In genomic region chr6:124961784-124962611, GRCh38 we compare ENCODE assay signal across 1 cellular context.
TF ChIP-seq lines count a peak whose summit lies in the region.

RNF217 (plus strand) TSS chr6:124962437; CDS start chr6:124962545, 108 bp downstream.

TF ChIP-seq in K562, 482 proteins besides CTCF, POLR2A, EP300 and RAD21 (continued from another document and continues in another):
- TF ChIP-seq SMAD4 (CRISPR knock-in tag; conservative IDR thresholded peaks at IDR 0.05) (peak; percentile 74), SOX6 (IDR thresholded peaks at IDR 0.05) (no peak), NUFIP1 (IDR thresholded peaks at IDR 0.05; ENCODE audit: partially characterized antibody) (no peak), HMBOX1 (IDR thresholded peaks at IDR 0.05) (no peak), ZNF165 (CRISPR knock-in tag; IDR thresholded peaks at IDR 0.05; ENCODE audit: borderline replicate concordance) (no peak), TCF7 (IDR thresholded peaks at IDR 0.05; ENCODE audit: borderline replicate concordance) (no peak), RBM39 (optimal IDR thresholded peaks at IDR 0.05; ENCODE audit: low read depth, low read length) (no peak), MLLT1 (IDR thresholded peaks at IDR 0.05) (peak; percentile 93 to 94), ZNF695 (CRISPR knock-in tag; IDR thresholded peaks at IDR 0.05) (no peak), TBL1XR1 (IDR thresholded peaks at IDR 0.05; ENCODE audit: low read length in 2 of 2) (peak; percentile 23 to 47; a peak in 1 of 4 replicates), GABPA (tag; conservative IDR thresholded peaks at IDR 0.05; ENCODE audit: low read depth) (peak; percentile 60; the same call in 1 of the 2 replicates), ATF6 (CRISPR knock-in tag; IDR thresholded peaks at IDR 0.05) (no peak), KLF1 (tag; IDR thresholded peaks at IDR 0.05) (0 out of 2 replicates have a peak, but pooled peaks have one; percentile 33), DEAF1 (CRISPR knock-in tag; IDR thresholded peaks at IDR 0.05) (no peak), RBM17 (IDR thresholded peaks at IDR 0.05; ENCODE audit: borderline replicate concordance, low read depth, low read length) (no peak), TSC22D4 (tag; IDR thresholded peaks at IDR 0.05) (no peak), CTCFL (IDR thresholded peaks at IDR 0.05; ENCODE audit: borderline replicate concordance, insufficient read depth, low read depth, low read length, poor library complexity, severe bottlenecking) (peak; percentile 58), KDM5B (IDR thresholded peaks at IDR 0.05; ENCODE audit: insufficient replicate concordance, low read depth, low read length) (peak; percentile 46), ZNF584 (CRISPR knock-in tag; IDR thresholded peaks at IDR 0.05; ENCODE audit: low read depth) (0 out of 2 replicates have a peak, but pooled peaks have one; percentile 38), ZNF764 (CRISPR knock-in tag; IDR thresholded peaks at IDR 0.05; ENCODE audit: low read depth) (no peak), ETV5 (CRISPR knock-in tag; IDR thresholded peaks at IDR 0.05; ENCODE audit: low read depth) (peak; percentile 20; the same call in 1 of the 2 replicates), SMAD1 (IDR thresholded peaks at IDR 0.05; ENCODE audit: low read depth, low read length, partially characterized antibody) (no peak), SNRNP70 (optimal IDR thresholded peaks at IDR 0.05; ENCODE audit: low read depth, low read length) (no peak), POLR2H (tag; IDR thresholded peaks at IDR 0.05; ENCODE audit: low read depth) (no peak), STAT5B (CRISPR knock-in tag; IDR thresholded peaks at IDR 0.05) (no peak), AFF1 (IDR thresholded peaks at IDR 0.05; ENCODE audit: low read depth in 1 of 2, partially characterized antibody in 2 of 2) (peak; percentile 48 to 52), ATF2 (CRISPR knock-in tag; IDR thresholded peaks at IDR 0.05) (no peak), MYNN (IDR thresholded peaks at IDR 0.05) (peak; percentile 90), MYNN (CRISPR knock-in tag; IDR thresholded peaks at IDR 0.05) (no peak), HNRNPUL1 (IDR thresholded peaks at IDR 0.05; ENCODE audit: low read length) (no peak), ZNF347 (CRISPR knock-in tag; IDR thresholded peaks at IDR 0.05; ENCODE audit: low read depth) (no peak), CBFA2T2 (conservative IDR thresholded peaks at IDR 0.05) (no peak), KDM4B (IDR thresholded peaks at IDR 0.05; ENCODE audit: borderline replicate concordance in 2 of 2, low read depth in 1 of 2) (0 out of 4 replicates have a peak, but pooled peaks of 1 of the 2 experiments have one; percentile 74), GTF2E2 (tag; IDR thresholded peaks at IDR 0.05) (peak; percentile 62), MBD1 (CRISPR knock-in tag; IDR thresholded peaks at IDR 0.05) (no peak), ZNF518B (CRISPR knock-in tag; IDR thresholded peaks at IDR 0.05) (no peak), HES1 (IDR thresholded peaks at IDR 0.05; ENCODE audit: low read depth) (0 out of 2 replicates have a peak, but pooled peaks have one; percentile 19)
